In the genomic region with DNA sequence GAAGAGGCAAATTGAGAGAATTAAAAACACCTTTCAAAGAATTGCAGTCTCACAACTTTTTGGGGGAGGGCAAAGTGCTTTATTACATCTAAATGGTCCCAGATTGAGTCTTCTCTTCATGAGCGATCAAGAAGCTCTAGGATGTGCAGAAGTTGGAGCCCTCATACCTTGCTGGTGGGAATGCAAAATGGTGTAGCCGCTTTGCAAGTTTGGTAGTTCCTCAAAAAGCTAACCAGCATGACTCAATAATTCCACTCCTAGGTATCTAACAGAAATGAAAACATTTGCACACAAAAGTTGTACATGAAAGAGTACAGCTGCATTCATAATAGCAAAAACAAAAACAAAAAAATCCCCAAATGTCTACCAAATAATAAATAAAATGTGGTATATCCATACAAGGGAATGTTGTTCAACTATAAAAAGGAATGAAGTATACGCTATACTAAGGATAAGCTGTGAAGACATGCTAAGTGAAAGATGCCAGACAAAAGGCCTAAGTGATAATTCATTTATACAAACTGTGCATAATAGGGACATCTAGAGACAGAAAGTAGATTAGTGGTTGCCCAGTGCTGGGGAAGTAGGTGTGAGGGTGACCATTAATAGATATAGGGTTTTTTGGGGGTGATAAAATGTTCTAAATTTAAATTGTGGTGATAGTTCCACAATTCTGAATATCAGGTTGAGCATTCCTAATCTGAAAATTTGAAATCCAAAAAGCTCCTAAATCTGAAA, we compare ENCODE assay signal across 1 cellular context.
TF ChIP-seq lines count a peak whose summit lies in the region.

No MANE protein-coding gene starts in this region.

TF ChIP-seq in GM23338, 12 proteins besides CTCF, POLR2A, EP300 and RAD21 (continued from another document):
- no peak for TF ChIP-seq ETS1 (IDR thresholded peaks at IDR 0.05)
- no peak for TF ChIP-seq ZNF331 (CRISPR knock-in tag; IDR thresholded peaks at IDR 0.05; ENCODE audit: low read depth)
- no peak for TF ChIP-seq NANOG (IDR thresholded peaks at IDR 0.05; ENCODE audit: borderline replicate concordance)
- TF ChIP-seq ZNF114 (CRISPR knock-in tag; IDR thresholded peaks at IDR 0.05), result no peak
- no peak for TF ChIP-seq EZH2 (IDR thresholded peaks at IDR 0.05; ENCODE audit: low read depth, unreplicated experiment)
- TF ChIP-seq JUNB (IDR thresholded peaks at IDR 0.05; ENCODE audit: unreplicated experiment), result no peak
- no peak for TF ChIP-seq POLR2AphosphoS5 (IDR thresholded peaks at IDR 0.05; ENCODE audit: low read depth)
- TF ChIP-seq, protein P1, sequence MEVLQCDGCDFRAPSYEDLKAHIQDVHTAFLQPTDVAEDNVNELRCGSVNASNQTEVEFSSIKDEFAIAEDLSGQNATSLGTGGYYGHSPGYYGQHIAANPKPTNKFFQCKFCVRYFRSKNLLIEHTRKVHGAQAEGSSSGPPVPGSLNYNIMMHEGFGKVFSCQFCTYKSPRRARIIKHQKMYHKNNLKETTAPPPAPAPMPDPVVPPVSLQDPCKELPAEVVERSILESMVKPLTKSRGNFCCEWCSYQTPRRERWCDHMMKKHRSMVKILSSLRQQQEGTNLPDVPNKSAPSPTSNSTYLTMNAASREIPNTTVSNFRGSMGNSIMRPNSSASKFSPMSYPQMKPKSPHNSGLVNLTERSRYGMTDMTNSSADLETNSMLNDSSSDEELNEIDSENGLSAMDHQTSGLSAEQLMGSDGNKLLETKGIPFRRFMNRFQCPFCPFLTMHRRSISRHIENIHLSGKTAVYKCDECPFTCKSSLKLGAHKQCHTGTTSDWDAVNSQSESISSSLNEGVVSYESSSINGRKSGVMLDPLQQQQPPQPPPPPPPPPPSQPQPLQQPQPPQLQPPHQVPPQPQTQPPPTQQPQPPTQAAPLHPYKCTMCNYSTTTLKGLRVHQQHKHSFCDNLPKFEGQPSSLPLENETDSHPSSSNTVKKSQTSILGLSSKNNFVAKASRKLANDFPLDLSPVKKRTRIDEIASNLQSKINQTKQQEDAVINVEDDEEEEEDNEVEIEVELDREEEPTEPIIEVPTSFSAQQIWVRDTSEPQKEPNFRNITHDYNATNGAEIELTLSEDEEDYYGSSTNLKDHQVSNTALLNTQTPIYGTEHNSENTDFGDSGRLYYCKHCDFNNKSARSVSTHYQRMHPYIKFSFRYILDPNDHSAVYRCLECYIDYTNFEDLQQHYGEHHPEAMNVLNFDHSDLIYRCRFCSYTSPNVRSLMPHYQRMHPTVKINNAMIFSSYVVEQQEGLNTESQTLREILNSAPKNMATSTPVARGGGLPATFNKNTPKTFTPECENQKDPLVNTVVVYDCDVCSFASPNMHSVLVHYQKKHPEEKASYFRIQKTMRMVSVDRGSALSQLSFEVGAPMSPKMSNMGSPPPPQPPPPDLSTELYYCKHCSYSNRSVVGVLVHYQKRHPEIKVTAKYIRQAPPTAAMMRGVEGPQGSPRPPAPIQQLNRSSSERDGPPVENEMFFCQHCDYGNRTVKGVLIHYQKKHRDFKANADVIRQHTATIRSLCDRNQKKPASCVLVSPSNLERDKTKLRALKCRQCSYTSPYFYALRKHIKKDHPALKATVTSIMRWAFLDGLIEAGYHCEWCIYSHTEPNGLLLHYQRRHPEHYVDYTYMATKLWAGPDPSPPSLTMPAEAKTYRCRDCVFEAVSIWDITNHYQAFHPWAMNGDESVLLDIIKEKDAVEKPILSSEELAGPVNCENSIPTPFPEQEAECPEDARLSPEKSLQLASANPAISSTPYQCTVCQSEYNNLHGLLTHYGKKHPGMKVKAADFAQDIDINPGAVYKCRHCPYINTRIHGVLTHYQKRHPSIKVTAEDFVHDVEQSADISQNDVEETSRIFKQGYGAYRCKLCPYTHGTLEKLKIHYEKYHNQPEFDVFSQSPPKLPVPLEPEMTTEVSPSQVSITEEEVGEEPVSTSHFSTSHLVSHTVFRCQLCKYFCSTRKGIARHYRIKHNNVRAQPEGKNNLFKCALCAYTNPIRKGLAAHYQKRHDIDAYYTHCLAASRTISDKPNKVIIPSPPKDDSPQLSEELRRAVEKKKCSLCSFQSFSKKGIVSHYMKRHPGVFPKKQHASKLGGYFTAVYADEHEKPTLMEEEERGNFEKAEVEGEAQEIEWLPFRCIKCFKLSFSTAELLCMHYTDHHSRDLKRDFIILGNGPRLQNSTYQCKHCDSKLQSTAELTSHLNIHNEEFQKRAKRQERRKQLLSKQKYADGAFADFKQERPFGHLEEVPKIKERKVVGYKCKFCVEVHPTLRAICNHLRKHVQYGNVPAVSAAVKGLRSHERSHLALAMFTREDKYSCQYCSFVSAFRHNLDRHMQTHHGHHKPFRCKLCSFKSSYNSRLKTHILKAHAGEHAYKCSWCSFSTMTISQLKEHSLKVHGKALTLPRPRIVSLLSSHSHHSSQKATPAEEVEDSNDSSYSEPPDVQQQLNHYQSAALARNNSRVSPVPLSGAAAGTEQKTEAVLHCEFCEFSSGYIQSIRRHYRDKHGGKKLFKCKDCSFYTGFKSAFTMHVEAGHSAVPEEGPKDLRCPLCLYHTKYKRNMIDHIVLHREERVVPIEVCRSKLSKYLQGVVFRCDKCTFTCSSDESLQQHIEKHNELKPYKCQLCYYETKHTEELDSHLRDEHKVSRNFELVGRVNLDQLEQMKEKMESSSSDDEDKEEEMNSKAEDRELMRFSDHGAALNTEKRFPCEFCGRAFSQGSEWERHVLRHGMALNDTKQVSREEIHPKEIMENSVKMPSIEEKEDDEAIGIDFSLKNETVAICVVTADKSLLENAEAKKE (CRISPR knock-in tag; IDR thresholded peaks at IDR 0.05), result no peak
- no peak for TF ChIP-seq REST (IDR thresholded peaks at IDR 0.05; ENCODE audit: unreplicated experiment)
- TF ChIP-seq CREB1 (CRISPR knock-in tag; IDR thresholded peaks at IDR 0.05; ENCODE audit: low read depth), result no peak
